2 cellular contexts compared by ENCODE assay signal in the genomic region with DNA sequence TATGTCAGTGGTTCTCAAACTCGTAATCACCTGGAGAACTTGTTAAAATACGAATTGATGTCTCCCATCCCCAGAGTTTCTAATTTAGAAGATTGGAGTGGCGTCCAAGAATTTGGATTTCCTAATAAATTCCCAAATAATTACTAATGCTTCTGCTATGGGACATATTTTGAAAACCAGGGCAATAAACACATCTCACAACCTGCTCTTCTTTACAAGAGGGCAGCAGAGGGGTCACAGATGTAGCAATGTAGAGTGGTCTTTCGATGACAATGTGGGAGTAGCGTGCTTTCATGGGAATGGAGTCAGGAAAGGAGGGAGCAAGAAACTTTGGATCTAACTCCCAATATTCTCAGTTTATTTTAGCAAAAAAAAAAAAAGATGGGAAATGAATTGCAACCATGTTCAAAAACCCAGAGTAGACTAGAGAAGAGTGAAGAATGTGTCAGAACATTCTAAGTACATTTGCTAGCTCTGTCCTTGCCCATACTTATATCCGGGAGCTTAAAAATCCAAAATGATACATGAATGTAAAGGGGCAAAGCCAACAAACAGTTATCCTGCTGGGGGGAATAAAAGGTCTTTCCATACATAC.
TF ChIP-seq lines count a peak whose summit lies in the region.

No MANE protein-coding gene starts in this region.

TF ChIP-seq in A549, 52 proteins besides CTCF, POLR2A, EP300 and RAD21 (continued from another document):
- TF ChIP-seq RNF2 (IDR thresholded peaks at IDR 0.05; ENCODE audit: borderline replicate concordance, low read depth) (no peak), HEYL (CRISPR knock-in tag; IDR thresholded peaks at IDR 0.05) (0 out of 2 replicates have a peak, but pooled peaks have one; percentile 23), HOXB5 (CRISPR knock-in tag; IDR thresholded peaks at IDR 0.05) (peak; percentile 81), HOXB13 (CRISPR knock-in tag; IDR thresholded peaks at IDR 0.05; ENCODE audit: low read depth) (peak; percentile 69; the same call in 1 of the 2 replicates), FOXS1 (CRISPR knock-in tag; IDR thresholded peaks at IDR 0.05) (peak; percentile 18; the same call in 1 of the 2 replicates), RCOR1 (IDR thresholded peaks at IDR 0.05; ENCODE audit: low read depth, low read length) (no peak), EHMT2 (IDR thresholded peaks at IDR 0.05; ENCODE audit: low read depth) (no peak), RARB (CRISPR knock-in tag; IDR thresholded peaks at IDR 0.05) (peak; percentile 78), ZFP36 (IDR thresholded peaks at IDR 0.05; ENCODE audit: borderline replicate concordance, partially characterized antibody) (no peak), ZNF302 (CRISPR knock-in tag; IDR thresholded peaks at IDR 0.05) (peak; percentile 71; the same call in 1 of the 2 replicates), JUN (IDR thresholded peaks at IDR 0.05) (peak; percentile 45 to 64; a peak in 4 of 5 replicates), ZSCAN20 (CRISPR knock-in tag; IDR thresholded peaks at IDR 0.05) (peak; percentile 56; the same call in 1 of the 2 replicates), CHD4 (IDR thresholded peaks at IDR 0.05; ENCODE audit: borderline replicate concordance) (no peak), TFCP2L1 (CRISPR knock-in tag; IDR thresholded peaks at IDR 0.05) (0 out of 2 replicates have a peak, but pooled peaks have one; percentile 53), KDM1A (IDR thresholded peaks at IDR 0.05; ENCODE audit: low read depth) (no peak), GATA3 (IDR thresholded peaks at IDR 0.05; ENCODE audit: borderline replicate concordance) (peak; percentile 89; the same call in 1 of the 2 replicates), CEBPB (IDR thresholded peaks at IDR 0.05) (peak in 1 of 2 experiments; percentile 91; a peak in 3 of 4 replicates), JUNB (IDR thresholded peaks at IDR 0.05) (peak; percentile 40; the same call in 1 of the 2 replicates)
- TF ChIP-seq, protein P1, sequence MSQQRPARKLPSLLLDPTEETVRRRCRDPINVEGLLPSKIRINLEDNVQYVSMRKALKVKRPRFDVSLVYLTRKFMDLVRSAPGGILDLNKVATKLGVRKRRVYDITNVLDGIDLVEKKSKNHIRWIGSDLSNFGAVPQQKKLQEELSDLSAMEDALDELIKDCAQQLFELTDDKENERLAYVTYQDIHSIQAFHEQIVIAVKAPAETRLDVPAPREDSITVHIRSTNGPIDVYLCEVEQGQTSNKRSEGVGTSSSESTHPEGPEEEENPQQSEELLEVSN (IDR thresholded peaks at IDR 0.05; ENCODE audit: borderline replicate concordance, low read depth), result no peak
- TF ChIP-seq, protein P2, sequence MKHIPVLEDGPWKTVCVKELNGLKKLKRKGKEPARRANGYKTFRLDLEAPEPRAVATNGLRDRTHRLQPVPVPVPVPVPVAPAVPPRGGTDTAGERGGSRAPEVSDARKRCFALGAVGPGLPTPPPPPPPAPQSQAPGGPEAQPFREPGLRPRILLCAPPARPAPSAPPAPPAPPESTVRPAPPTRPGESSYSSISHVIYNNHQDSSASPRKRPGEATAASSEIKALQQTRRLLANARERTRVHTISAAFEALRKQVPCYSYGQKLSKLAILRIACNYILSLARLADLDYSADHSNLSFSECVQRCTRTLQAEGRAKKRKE (CRISPR knock-in tag; IDR thresholded peaks at IDR 0.05; ENCODE audit: low read depth), result peak; percentile 33; the same call in 1 of the 2 replicates

TF ChIP-seq in WTC11, 78 proteins besides CTCF, POLR2A, EP300 and RAD21 (continued from another document):
- TF ChIP-seq, protein P3, sequence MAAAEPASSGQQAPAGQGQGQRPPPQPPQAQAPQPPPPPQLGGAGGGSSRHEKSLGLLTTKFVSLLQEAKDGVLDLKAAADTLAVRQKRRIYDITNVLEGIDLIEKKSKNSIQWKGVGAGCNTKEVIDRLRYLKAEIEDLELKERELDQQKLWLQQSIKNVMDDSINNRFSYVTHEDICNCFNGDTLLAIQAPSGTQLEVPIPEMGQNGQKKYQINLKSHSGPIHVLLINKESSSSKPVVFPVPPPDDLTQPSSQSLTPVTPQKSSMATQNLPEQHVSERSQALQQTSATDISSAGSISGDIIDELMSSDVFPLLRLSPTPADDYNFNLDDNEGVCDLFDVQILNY (CRISPR knock-in tag; IDR thresholded peaks at IDR 0.05), result no peak
- no peak for TF ChIP-seq HMGA2 (CRISPR knock-in tag; IDR thresholded peaks at IDR 0.05)
- no peak for TF ChIP-seq MAX (CRISPR knock-in tag; IDR thresholded peaks at IDR 0.05)
- no peak for TF ChIP-seq PRRX2 (CRISPR knock-in tag; IDR thresholded peaks at IDR 0.05)
- TF ChIP-seq TEAD4 (CRISPR knock-in tag; IDR thresholded peaks at IDR 0.05), result no peak
- TF ChIP-seq, protein P4, sequence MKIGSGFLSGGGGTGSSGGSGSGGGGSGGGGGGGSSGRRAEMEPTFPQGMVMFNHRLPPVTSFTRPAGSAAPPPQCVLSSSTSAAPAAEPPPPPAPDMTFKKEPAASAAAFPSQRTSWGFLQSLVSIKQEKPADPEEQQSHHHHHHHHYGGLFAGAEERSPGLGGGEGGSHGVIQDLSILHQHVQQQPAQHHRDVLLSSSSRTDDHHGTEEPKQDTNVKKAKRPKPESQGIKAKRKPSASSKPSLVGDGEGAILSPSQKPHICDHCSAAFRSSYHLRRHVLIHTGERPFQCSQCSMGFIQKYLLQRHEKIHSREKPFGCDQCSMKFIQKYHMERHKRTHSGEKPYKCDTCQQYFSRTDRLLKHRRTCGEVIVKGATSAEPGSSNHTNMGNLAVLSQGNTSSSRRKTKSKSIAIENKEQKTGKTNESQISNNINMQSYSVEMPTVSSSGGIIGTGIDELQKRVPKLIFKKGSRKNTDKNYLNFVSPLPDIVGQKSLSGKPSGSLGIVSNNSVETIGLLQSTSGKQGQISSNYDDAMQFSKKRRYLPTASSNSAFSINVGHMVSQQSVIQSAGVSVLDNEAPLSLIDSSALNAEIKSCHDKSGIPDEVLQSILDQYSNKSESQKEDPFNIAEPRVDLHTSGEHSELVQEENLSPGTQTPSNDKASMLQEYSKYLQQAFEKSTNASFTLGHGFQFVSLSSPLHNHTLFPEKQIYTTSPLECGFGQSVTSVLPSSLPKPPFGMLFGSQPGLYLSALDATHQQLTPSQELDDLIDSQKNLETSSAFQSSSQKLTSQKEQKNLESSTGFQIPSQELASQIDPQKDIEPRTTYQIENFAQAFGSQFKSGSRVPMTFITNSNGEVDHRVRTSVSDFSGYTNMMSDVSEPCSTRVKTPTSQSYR (CRISPR knock-in tag; IDR thresholded peaks at IDR 0.05), result no peak
- TF ChIP-seq ZNF232 (CRISPR knock-in tag; IDR thresholded peaks at IDR 0.05), result no peak
